ENCODE assay signal across 1 cellular context in the genomic region with DNA sequence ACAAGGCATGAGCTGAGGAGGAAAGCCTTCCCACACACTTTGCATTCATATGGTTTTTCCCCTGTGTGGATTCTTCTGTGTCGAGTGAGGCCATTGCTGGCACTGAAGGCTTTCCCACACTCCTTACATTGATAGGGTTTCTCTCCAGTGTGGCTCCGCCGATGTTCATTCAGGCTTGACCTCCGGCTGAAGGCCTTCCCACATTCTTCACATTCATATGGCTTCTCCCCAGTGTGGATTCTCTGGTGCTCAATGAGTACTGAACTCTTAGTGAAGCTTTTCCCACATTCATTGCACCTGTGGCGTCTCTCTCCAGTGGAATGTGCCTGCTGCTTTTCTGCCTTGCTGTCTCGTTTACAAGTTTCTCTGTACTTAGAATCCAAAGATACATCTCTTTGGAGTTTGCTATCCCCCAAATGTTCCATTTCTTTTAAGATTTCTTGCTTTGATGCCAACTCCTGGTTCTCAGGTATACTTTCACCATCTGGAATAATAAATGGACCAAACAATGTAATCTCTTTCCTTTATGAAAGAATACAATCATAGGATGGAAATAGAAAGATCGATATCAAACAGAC.
TF ChIP-seq lines count a peak whose summit lies in the region.

No MANE protein-coding gene starts in this region.

TF ChIP-seq in HEK293, 187 proteins besides CTCF, POLR2A, EP300 and RAD21 (continued from another document):
- TF ChIP-seq ZSCAN18 (tag by site-specific recombination; IDR thresholded peaks at IDR 0.05), result no peak
- TF ChIP-seq SCRT1 (tag by site-specific recombination; IDR thresholded peaks at IDR 0.05; ENCODE audit: borderline replicate concordance), result 0 out of 2 replicates have a peak, but pooled peaks have one; percentile 34
- TF ChIP-seq, protein P1, sequence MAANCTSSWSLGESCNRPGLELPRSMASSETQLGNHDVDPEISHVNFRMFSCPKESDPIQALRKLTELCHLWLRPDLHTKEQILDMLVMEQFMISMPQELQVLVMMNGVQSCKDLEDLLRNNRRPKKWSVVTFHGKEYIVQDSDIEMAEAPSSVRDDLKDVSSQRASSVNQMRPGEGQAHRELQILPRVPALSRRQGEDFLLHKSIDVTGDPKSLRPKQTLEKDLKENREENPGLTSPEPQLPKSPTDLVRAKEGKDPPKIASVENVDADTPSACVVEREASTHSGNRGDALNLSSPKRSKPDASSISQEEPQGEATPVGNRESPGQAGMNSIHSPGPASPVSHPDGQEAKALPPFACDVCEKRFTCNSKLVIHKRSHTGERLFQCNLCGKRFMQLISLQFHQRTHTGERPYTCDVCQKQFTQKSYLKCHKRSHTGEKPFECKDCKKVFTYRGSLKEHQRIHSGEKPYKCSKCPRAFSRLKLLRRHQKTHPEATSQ (tag by site-specific recombination; IDR thresholded peaks at IDR 0.05), result no peak
